In genomic region chr3:71005797-71006321, GRCh38 we compare ENCODE assay signal across 16 cellular contexts.
A peak's percentile ranks its signal among the peaks of the same experiment; 100 is the strongest.
DNase-seq lines count a peak whose midpoint lies in the region; ATAC-seq, FAIRE-seq and TF ChIP-seq lines count a peak whose summit lies in the region.
"Had no signal": no experiment of that assay in that cellular context is flagged by ENCODE, and none has a peak within 500 bp of the region (broad histone marks: within the 10 kb centered on the region; RNA-seq: fewer than 3 reads in every experiment).

No MANE protein-coding gene starts in this region.

- H3K9me3 ChIP-seq in esophagus muscularis mucosa (no peaks in the 10 kb centered on the region), thymus (ENCODE audit: control insufficient read depth) (no peaks in the 10 kb centered on the region)
- no peaks in the 10 kb centered on the region for H3K9me3 ChIP-seq in effector memory CD4-positive, alpha-beta T cell (ENCODE audit: control insufficient read depth, low read length)
- H3K9me3 ChIP-seq: upper lobe of right lung had no signal

- FAIRE-seq in GM12892 (lab: Jason Lieb, UNC): no peak
- FAIRE-seq: D721Med had no signal

- no peak overlapping the region for H3K4me3 Mint-ChIP-seq in activated T-cell treated with anti-CD3 and anti-CD28 coated beads, Interleukin-2, amount 50 U/mL, for 72 hours
- H3K4me3 Mint-ChIP-seq in mesothelial cell of epicardium: peak overlapping the region; percentile 18
- H3K4me3 Mint-ChIP-seq: activated CD4-positive, alpha-beta memory T cell treated with anti-CD3 and anti-CD28 coated beads for 36 hours; activated naive CD4-positive, alpha-beta T cell treated with anti-CD3 and anti-CD28 coated beads, Interleukin-2, amount 10 ng/mL, durations not matched to agents 7 days and 5 days had no signal

- no peak for ATAC-seq in activated T-cell treated with anti-CD3 and anti-CD28 coated beads, Interleukin-2, amount 50 U/mL, for 72 hours (replicated peaks in 1 of 2)
- ATAC-seq: upper lobe of right lung had no signal

- no peak for TF ChIP-seq EP300 in esophagus muscularis mucosa (IDR thresholded peaks at IDR 0.05)

- peaks cover 0 to 8% of the 10 kb centered on the region in 2 donors for H3K36me3 Mint-ChIP-seq in activated T-cell treated with anti-CD3 and anti-CD28 coated beads, Interleukin-2, amount 50 U/mL, for 72 hours (ENCODE audit: insufficient read depth in 2 of 2)
- H3K36me3 Mint-ChIP-seq in mesothelial cell of epicardium: no peaks in the 10 kb centered on the region

- H3K27me3 ChIP-seq in esophagus muscularis mucosa (no peaks in the 10 kb centered on the region), thymus (ENCODE audit: control insufficient read depth, insufficient read depth) (no peaks in the 10 kb centered on the region)
- H3K27me3 ChIP-seq in effector memory CD4-positive, alpha-beta T cell (replicated peaks; ENCODE audit: control insufficient read depth, insufficient read depth, low read length, poor library complexity, severe bottlenecking): no peaks in the 10 kb centered on the region
- H3K27me3 ChIP-seq: upper lobe of right lung had no signal

- TF ChIP-seq CTCF in esophagus muscularis mucosa (IDR thresholded peaks at IDR 0.05) (no peak), mesothelial cell of epicardium (IDR thresholded peaks at IDR 0.05; ENCODE audit: unreplicated experiment) (no peak)

- H3K36me3 ChIP-seq in esophagus muscularis mucosa (peaks cover 0 to under 1% (median 0%) of the 10 kb centered on the region in 4 donors), thymus (ENCODE audit: control insufficient read depth, insufficient read depth) (no peaks in the 10 kb centered on the region)
- peaks cover 13% of the 10 kb centered on the region for H3K36me3 ChIP-seq in effector memory CD4-positive, alpha-beta T cell (ENCODE audit: control insufficient read depth, insufficient read depth, low read length)
- H3K36me3 ChIP-seq: upper lobe of right lung had no signal

- H3K4me1 Mint-ChIP-seq in activated T-cell treated with anti-CD3 and anti-CD28 coated beads, Interleukin-2, amount 50 U/mL, for 72 hours (ENCODE audit: low read depth): peaks cover 73% of the 10 kb centered on the region
- peaks cover 71% of the 10 kb centered on the region for H3K4me1 Mint-ChIP-seq in mesothelial cell of epicardium

- H3K4me3 ChIP-seq in esophagus muscularis mucosa: peak overlapping the region; percentile 14 to 26 (median 24)
- no peak overlapping the region for H3K4me3 ChIP-seq in thymus (ENCODE audit: low read length)
- H3K4me3 ChIP-seq in effector memory CD4-positive, alpha-beta T cell (ENCODE audit: insufficient read depth, low read depth, low read length, poor library complexity, severe bottlenecking): no peak overlapping the region
- H3K4me3 ChIP-seq: skin epidermis, upper lobe of right lung had no signal

- no peaks in the 10 kb centered on the region for H3K9me3 Mint-ChIP-seq in activated T-cell treated with anti-CD3 and anti-CD28 coated beads, Interleukin-2, amount 50 U/mL, for 72 hours
- no peaks in the 10 kb centered on the region for H3K9me3 Mint-ChIP-seq in mesothelial cell of epicardium
- H3K9me3 Mint-ChIP-seq: activated CD4-positive, alpha-beta memory T cell treated with anti-CD3 and anti-CD28 coated beads for 36 hours; activated naive CD4-positive, alpha-beta T cell treated with anti-CD3 and anti-CD28 coated beads, Interleukin-2, amount 10 ng/mL, durations not matched to agents 7 days and 5 days had no signal

- no peaks in the 10 kb centered on the region for H3K27me3 Mint-ChIP-seq in activated T-cell treated with anti-CD3 and anti-CD28 coated beads, Interleukin-2, amount 50 U/mL, for 72 hours (ENCODE audit: low read depth)
- no peaks in the 10 kb centered on the region for H3K27me3 Mint-ChIP-seq in mesothelial cell of epicardium (ENCODE audit: low read depth)
- H3K27me3 Mint-ChIP-seq: activated CD4-positive, alpha-beta memory T cell treated with anti-CD3 and anti-CD28 coated beads for 36 hours; activated naive CD4-positive, alpha-beta T cell treated with anti-CD3 and anti-CD28 coated beads, Interleukin-2, amount 10 ng/mL, durations not matched to agents 7 days and 5 days had no signal

- peak overlapping the region; percentile 63 to 78 (median 76) for H3K27ac ChIP-seq in esophagus muscularis mucosa (replicated peaks in 1 of 4)
- H3K27ac ChIP-seq in thymus (ENCODE audit: low read depth): peak overlapping the region; percentile 15
- H3K27ac ChIP-seq in effector memory CD4-positive, alpha-beta T cell (ENCODE audit: insufficient read depth, low read length, poor library complexity, severe bottlenecking): no peak overlapping the region
- H3K27ac ChIP-seq: upper lobe of right lung had no signal

- H3K4me1 ChIP-seq in esophagus muscularis mucosa: peaks cover 44 to 100% (median 98%) of the 10 kb centered on the region in 4 donors
- peaks cover 11% of the 10 kb centered on the region for H3K4me1 ChIP-seq in thymus (ENCODE audit: control insufficient read depth, insufficient read depth, low read length)
- H3K4me1 ChIP-seq in effector memory CD4-positive, alpha-beta T cell (ENCODE audit: control insufficient read depth, insufficient read depth, low read length, poor library complexity, severe bottlenecking): peaks cover 19% of the 10 kb centered on the region

- no peak for TF ChIP-seq POLR2A in esophagus muscularis mucosa (IDR thresholded peaks at IDR 0.05; ENCODE audit: low read depth)
- no peak for TF ChIP-seq POLR2A in GM12892 (IDR thresholded peaks at IDR 0.05; ENCODE audit: low read depth, low read length)

- 18% methylated on average over 8 of the region's 8 CpGs for WGBS in esophagus muscularis mucosa
- whole genome bisulfite sequencing in thymus: 92% methylated on average over 8 of the region's 8 CpGs

- DNase-seq in activated T-cell treated with anti-CD3 and anti-CD28 coated beads, Interleukin-2, amount 50 U/mL, for 72 hours: no peak
- DNase-seq in activated T-cell treated with anti-CD3 and anti-CD28 coated beads, Interleukin-2, amount 50 U/mL, for 48 hours: no peak
- no peak for DNase-seq in esophagus muscularis mucosa (ENCODE audit: extremely low spot score)
- DNase-seq in mesothelial cell of epicardium (ENCODE audit: low spot score in 2 of 2, unreplicated experiment in 2 of 2): no peak
- DNase-seq in effector memory CD4-positive, alpha-beta T cell: no peak
- no peak for DNase-seq in COLO668 (lab: John Stamatoyannopoulos, UW; ENCODE audit: unreplicated experiment)
- DNase-seq in GM12892 (ENCODE audit: insufficient read length): no peak
- DNase-seq: activated CD4-positive, alpha-beta memory T cell treated with anti-CD3 and anti-CD28 coated beads for 36 hours; activated naive CD4-positive, alpha-beta T cell treated with anti-CD3 and anti-CD28 coated beads, Interleukin-2, amount 10 ng/mL, durations not matched to agents 7 days and 5 days; NCI-H1092; NCI-H446; T1000; upper lobe of right lung had no signal

- intact Hi-C loops in esophagus muscularis mucosa (cut with DNase I): loop anchor here (5.0 to 10.0 kb wide), 3 partner anchors 61 to 579 kb away; partner anchors contain the start of gene FOXP1

- peak overlapping the region; percentile 82 for H3K27ac Mint-ChIP-seq in activated T-cell treated with anti-CD3 and anti-CD28 coated beads, Interleukin-2, amount 50 U/mL, for 72 hours
- H3K27ac Mint-ChIP-seq in mesothelial cell of epicardium: peak overlapping the region; percentile 96
- H3K27ac Mint-ChIP-seq: activated CD4-positive, alpha-beta memory T cell treated with anti-CD3 and anti-CD28 coated beads for 36 hours had no signal

Comparison
In these comparisons a context has a peak if more than half of its experiments do, and no peak if none do; other contexts are left out.
1. H3K4me3 ChIP-seq: peak in esophagus muscularis mucosa (4 of 4); none in thymus (single experiment) and effector memory CD4-positive, alpha-beta T cell (single experiment).